In the genomic region with DNA sequence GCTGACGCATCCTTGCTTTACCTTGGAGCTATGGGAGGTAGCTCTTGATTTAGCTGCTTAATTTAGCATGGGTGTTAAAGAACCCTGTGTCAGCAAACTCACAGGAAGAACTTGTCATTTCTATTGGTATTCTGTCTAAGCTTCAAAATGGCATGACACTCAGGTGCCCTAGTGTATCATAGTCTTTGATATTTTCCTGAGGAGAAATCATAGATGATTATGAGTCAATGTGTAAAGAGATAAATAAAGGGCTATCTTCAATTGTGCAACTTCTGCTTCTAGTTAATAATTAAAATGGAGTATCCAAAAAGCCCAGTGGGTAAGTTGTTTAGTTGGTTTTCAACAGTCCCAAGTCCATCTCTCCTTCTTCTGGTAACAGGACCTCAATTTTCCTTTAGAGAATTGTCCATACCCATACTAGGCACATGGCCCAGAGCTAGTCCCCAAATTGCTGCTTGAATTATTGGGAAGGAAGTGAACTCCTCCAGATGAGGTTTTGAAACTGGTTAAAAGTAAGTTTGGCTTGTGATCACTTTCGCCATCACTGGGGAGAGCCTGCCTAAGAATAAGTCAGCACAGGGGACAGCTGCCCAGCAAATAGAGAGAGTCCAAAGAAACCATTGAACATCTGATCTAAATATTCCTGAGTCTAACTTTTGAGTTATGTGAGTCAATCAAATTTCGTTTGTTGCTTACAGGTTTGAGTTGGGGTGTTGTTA, we compare ENCODE assay signal across 19 cellular contexts.
DNase-seq lines count a peak whose midpoint lies in the region; ATAC-seq and TF ChIP-seq lines count a peak whose summit lies in the region.
"Had no signal": no experiment of that assay in that cellular context is flagged by ENCODE, and none has a peak within 500 bp of the region (broad histone marks: within the 10 kb centered on the region; RNA-seq: fewer than 3 reads in every experiment).

No MANE protein-coding gene starts in this region.

- H3K9me3 Mint-ChIP-seq in activated T-helper 2 cell treated with anti-CD3 and anti-CD28 coated beads, Interferon-gamma antibody, Interleukin-2, Interleukin-4, amounts not matched to agents 10 μg/mL and 5 μg/mL and 100 μg/mL, durations not matched to agents 14 hours and 24 hours and 36 hours = no peaks in the 10 kb centered on the region
- H3K9me3 Mint-ChIP-seq in activated naive CD4-positive, alpha-beta T cell treated with anti-CD3 and anti-CD28 coated beads for 36 hours = no peaks in the 10 kb centered on the region
- H3K9me3 Mint-ChIP-seq: activated naive CD8-positive, alpha-beta T cell treated with anti-CD3 and anti-CD28 coated beads for 36 hours; brain; GM23338 had no signal

- no peak overlapping the region for H3K4me3 Mint-ChIP-seq in activated T-helper 2 cell treated with anti-CD3 and anti-CD28 coated beads, Interferon-gamma antibody, Interleukin-2, Interleukin-4, amounts not matched to agents 10 μg/mL and 5 μg/mL and 100 μg/mL, durations not matched to agents 14 hours and 24 hours and 36 hours (ENCODE audit: low read depth)
- no peak overlapping the region for H3K4me3 Mint-ChIP-seq in activated naive CD4-positive, alpha-beta T cell treated with anti-CD3 and anti-CD28 coated beads for 36 hours
- H3K4me3 Mint-ChIP-seq: activated naive CD8-positive, alpha-beta T cell treated with anti-CD3 and anti-CD28 coated beads for 36 hours; brain; CD14-positive monocyte; GM23338 had no signal

- no peaks in the 10 kb centered on the region for H3K36me3 Mint-ChIP-seq in activated T-helper 2 cell treated with anti-CD3 and anti-CD28 coated beads, Interferon-gamma antibody, Interleukin-2, Interleukin-4, amounts not matched to agents 10 μg/mL and 5 μg/mL and 100 μg/mL, durations not matched to agents 14 hours and 24 hours and 36 hours (ENCODE audit: low read depth)
- H3K36me3 Mint-ChIP-seq in activated naive CD4-positive, alpha-beta T cell treated with anti-CD3 and anti-CD28 coated beads for 36 hours (ENCODE audit: low read depth) = no peaks in the 10 kb centered on the region
- H3K36me3 Mint-ChIP-seq: activated naive CD8-positive, alpha-beta T cell treated with anti-CD3 and anti-CD28 coated beads for 36 hours; brain; CD14-positive monocyte had no signal

- peak overlapping the region in 58 of 59 donors; percentile 78 to 100 (median 97) for H3K27ac ChIP-seq in dorsolateral prefrontal cortex
- H3K27ac ChIP-seq: esophagus muscularis mucosa had no signal

- peak overlapping the region in 2 of 59 donors; percentile 7 to 22 for H3K4me3 ChIP-seq in dorsolateral prefrontal cortex
- H3K4me3 ChIP-seq: esophagus muscularis mucosa, GM23338, ovary had no signal

- CTCF ChIA-PET in HEK293T (lab: Yijun Ruan, JAX) = no interaction called here
- CTCF ChIA-PET in activated naive CD4-positive, alpha-beta T cell treated with anti-CD3 and anti-CD28 coated beads for 36 hours (lab: Charles Lee) = no interaction called here

- H3K27me3 ChIP-seq in dorsolateral prefrontal cortex = no peaks in the 10 kb centered on the region
- H3K27me3 ChIP-seq: esophagus muscularis mucosa, ovary had no signal

- no peaks in the 10 kb centered on the region for H3K4me1 Mint-ChIP-seq in activated T-helper 2 cell treated with anti-CD3 and anti-CD28 coated beads, Interferon-gamma antibody, Interleukin-2, Interleukin-4, amounts not matched to agents 10 μg/mL and 5 μg/mL and 100 μg/mL, durations not matched to agents 14 hours and 24 hours and 36 hours (ENCODE audit: low read depth)
- no peaks in the 10 kb centered on the region for H3K4me1 Mint-ChIP-seq in activated naive CD4-positive, alpha-beta T cell treated with anti-CD3 and anti-CD28 coated beads for 36 hours (ENCODE audit: low read depth)
- H3K4me1 Mint-ChIP-seq: activated naive CD8-positive, alpha-beta T cell treated with anti-CD3 and anti-CD28 coated beads for 36 hours; CD14-positive monocyte had no signal

- in situ Hi-C loops in GM13976 (cut with MboI; ENCODE audit: low sequenced_read_pairs, unreplicated experiment) = no loop called here

- TF ChIP-seq CTCF in GM13976 (IDR thresholded peaks at IDR 0.05; ENCODE audit: borderline replicate concordance, control extremely low read depth, extremely low read depth, insufficient read depth, missing control alignments) = no peak
- TF ChIP-seq CTCF in dorsolateral prefrontal cortex (IDR thresholded peaks at IDR 0.05 in 54 of 56, conservative IDR thresholded peaks at IDR 0.05 in 2 of 56; ENCODE audit: low read depth in 1 of 56, partially characterized antibody in 56 of 56) = no peak

- intact Hi-C loops in dorsolateral prefrontal cortex (cut with DNase I) = loop anchor here in 1 of 2 donors (10.0 kb wide), 1 partner anchor 87 kb away; no protein-coding TSS in a partner anchor
- intact Hi-C loops in activated T-helper 2 cell treated with anti-CD3 and anti-CD28 coated beads, Interferon-gamma antibody, Interleukin-2, Interleukin-4, amounts not matched to agents 10 μg/mL and 5 μg/mL and 100 μg/mL, durations not matched to agents 14 hours and 24 hours and 36 hours (cut with micrococcal nuclease) = no loop called here
- intact Hi-C loops in activated naive CD4-positive, alpha-beta T cell treated with anti-CD3 and anti-CD28 coated beads for 36 hours (cut with micrococcal nuclease) = no loop called here

- ATAC-seq in HG03521 (IDR thresholded peaks at IDR 0.05; ENCODE audit: unreplicated experiment) = peak; percentile 34
- ATAC-seq in GM18870 (IDR thresholded peaks at IDR 0.05; ENCODE audit: unreplicated experiment) = no peak
- ATAC-seq: GM23338 had no signal

- POLR2A ChIA-PET in HEK293T (lab: Yijun Ruan, JAX) = no interaction called here

- H3K27me3 Mint-ChIP-seq in activated T-helper 2 cell treated with anti-CD3 and anti-CD28 coated beads, Interferon-gamma antibody, Interleukin-2, Interleukin-4, amounts not matched to agents 10 μg/mL and 5 μg/mL and 100 μg/mL, durations not matched to agents 14 hours and 24 hours and 36 hours (ENCODE audit: low read depth) = no peaks in the 10 kb centered on the region
- no peaks in the 10 kb centered on the region for H3K27me3 Mint-ChIP-seq in activated naive CD4-positive, alpha-beta T cell treated with anti-CD3 and anti-CD28 coated beads for 36 hours (ENCODE audit: low read depth)
- H3K27me3 Mint-ChIP-seq: activated naive CD8-positive, alpha-beta T cell treated with anti-CD3 and anti-CD28 coated beads for 36 hours had no signal

- peak; percentile 21 for DNase-seq in GM13976 (ENCODE audit: low spot score)
- DNase-seq in dorsolateral prefrontal cortex = no peak
- DNase-seq in renal cortical epithelial cell (ENCODE audit: low read depth) = peak; percentile 53
- no peak for DNase-seq in HEK293T (ENCODE audit: extremely low spot score)
- no peak for DNase-seq in activated T-helper 2 cell treated with anti-CD3 and anti-CD28 coated beads, Interferon-gamma antibody, Interleukin-2, Interleukin-4, amounts not matched to agents 10 μg/mL and 5 μg/mL and 100 μg/mL, durations not matched to agents 14 hours and 24 hours and 36 hours (ENCODE audit: low spot score)
- DNase-seq in activated naive CD4-positive, alpha-beta T cell treated with anti-CD3 and anti-CD28 coated beads for 36 hours = no peak
- DNase-seq: activated naive CD8-positive, alpha-beta T cell treated with anti-CD3 and anti-CD28 coated beads for 36 hours; kidney glomerular epithelial cell; mesendoderm; NCI-H1417; NCI-H510A treated with DMSO at 0.1 percent for 48 hours; right cardiac atrium had no signal

- H3K27ac Mint-ChIP-seq in activated T-helper 2 cell treated with anti-CD3 and anti-CD28 coated beads, Interferon-gamma antibody, Interleukin-2, Interleukin-4, amounts not matched to agents 10 μg/mL and 5 μg/mL and 100 μg/mL, durations not matched to agents 14 hours and 24 hours and 36 hours = no peak overlapping the region
- H3K27ac Mint-ChIP-seq in activated naive CD4-positive, alpha-beta T cell treated with anti-CD3 and anti-CD28 coated beads for 36 hours = no peak overlapping the region
- H3K27ac Mint-ChIP-seq: activated naive CD8-positive, alpha-beta T cell treated with anti-CD3 and anti-CD28 coated beads for 36 hours; CD14-positive monocyte; GM23338 had no signal

TF ChIP-seq in HEK293T, 16 proteins besides CTCF, POLR2A, EP300 and RAD21:
- TF ChIP-seq TARDBP (IDR thresholded peaks at IDR 0.05) = no peak
- TF ChIP-seq NFRKB (IDR thresholded peaks at IDR 0.05) = no peak
- no peak for TF ChIP-seq ZNF384 (IDR thresholded peaks at IDR 0.05)
- no peak for TF ChIP-seq FOXA1 (IDR thresholded peaks at IDR 0.05)
- TF ChIP-seq ELF4 (IDR thresholded peaks at IDR 0.05) = no peak
- TF ChIP-seq FOXM1 (IDR thresholded peaks at IDR 0.05; ENCODE audit: borderline replicate concordance) = no peak
- TF ChIP-seq SP1 (IDR thresholded peaks at IDR 0.05) = no peak
- no peak for TF ChIP-seq LEF1 (IDR thresholded peaks at IDR 0.05; ENCODE audit: borderline replicate concordance)
- no peak for TF ChIP-seq FOXK2 (IDR thresholded peaks at IDR 0.05)
- no peak for TF ChIP-seq BHLHE40 (IDR thresholded peaks at IDR 0.05; ENCODE audit: borderline replicate concordance)
- no peak for TF ChIP-seq ARNT (IDR thresholded peaks at IDR 0.05)
- no peak for TF ChIP-seq HDGF (IDR thresholded peaks at IDR 0.05; ENCODE audit: borderline replicate concordance)
- TF ChIP-seq CTBP1 (IDR thresholded peaks at IDR 0.05; ENCODE audit: borderline replicate concordance) = no peak
- TF ChIP-seq SUZ12 (IDR thresholded peaks at IDR 0.05) = no peak
- TF ChIP-seq, protein P1, sequence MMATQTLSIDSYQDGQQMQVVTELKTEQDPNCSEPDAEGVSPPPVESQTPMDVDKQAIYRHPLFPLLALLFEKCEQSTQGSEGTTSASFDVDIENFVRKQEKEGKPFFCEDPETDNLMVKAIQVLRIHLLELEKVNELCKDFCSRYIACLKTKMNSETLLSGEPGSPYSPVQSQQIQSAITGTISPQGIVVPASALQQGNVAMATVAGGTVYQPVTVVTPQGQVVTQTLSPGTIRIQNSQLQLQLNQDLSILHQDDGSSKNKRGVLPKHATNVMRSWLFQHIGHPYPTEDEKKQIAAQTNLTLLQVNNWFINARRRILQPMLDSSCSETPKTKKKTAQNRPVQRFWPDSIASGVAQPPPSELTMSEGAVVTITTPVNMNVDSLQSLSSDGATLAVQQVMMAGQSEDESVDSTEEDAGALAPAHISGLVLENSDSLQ (IDR thresholded peaks at IDR 0.05) = no peak
- TF ChIP-seq L3MBTL2 (conservative IDR thresholded peaks at IDR 0.05) = no peak

Comparison
In these comparisons a context has a peak if more than half of its experiments do, and no peak if none do; other contexts are left out.
1. DNase-seq: peak in GM13976 (single experiment) and renal cortical epithelial cell (single experiment); none in dorsolateral prefrontal cortex (0 of 10), HEK293T (single experiment), activated T-helper 2 cell treated with anti-CD3 and anti-CD28 coated beads, Interferon-gamma antibody, Interleukin-2, Interleukin-4, amounts not matched to agents 10 μg/mL and 5 μg/mL and 100 μg/mL, durations not matched to agents 14 hours and 24 hours and 36 hours (single experiment) and activated naive CD4-positive, alpha-beta T cell treated with anti-CD3 and anti-CD28 coated beads for 36 hours (single experiment).